In the genomic region with DNA sequence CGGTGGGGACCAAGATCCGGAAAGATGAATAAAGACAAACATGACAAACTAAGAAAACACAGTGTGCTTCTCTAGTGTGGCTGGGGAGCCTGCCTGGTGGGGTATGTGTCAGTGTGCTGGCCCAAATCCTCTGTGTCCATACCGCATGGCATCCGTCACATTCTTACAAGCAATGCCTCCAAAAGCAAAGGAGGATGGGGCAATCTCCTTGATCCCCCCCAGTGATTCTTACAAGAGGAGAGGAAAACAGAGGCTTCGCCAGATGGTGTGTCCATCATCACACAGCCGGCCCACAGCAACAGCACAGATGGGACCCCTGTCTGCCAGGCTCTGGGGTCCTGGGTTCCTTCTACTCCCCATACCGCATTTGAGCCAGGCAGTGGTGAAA, we compare ENCODE assay signal across 1 cellular context.
A peak's percentile ranks its signal among the peaks of the same experiment; 100 is the strongest.
TF ChIP-seq lines count a peak whose summit lies in the region.

No MANE protein-coding gene starts in this region.

TF ChIP-seq in HepG2, 621 proteins besides CTCF, POLR2A, EP300 and RAD21:
- peak; percentile 42; the same call in 1 of the 2 replicates for TF ChIP-seq MYC (CRISPR knock-in tag; IDR thresholded peaks at IDR 0.05; ENCODE audit: borderline replicate concordance)
- 0 out of 2 replicates have a peak, but pooled peaks have one; percentile 54 for TF ChIP-seq ZFP90 (CRISPR knock-in tag; IDR thresholded peaks at IDR 0.05; ENCODE audit: borderline replicate concordance)
- TF ChIP-seq POGZ (CRISPR knock-in tag; IDR thresholded peaks at IDR 0.05): 0 out of 2 replicates have a peak, but pooled peaks have one; percentile 8
- TF ChIP-seq, protein P1, sequence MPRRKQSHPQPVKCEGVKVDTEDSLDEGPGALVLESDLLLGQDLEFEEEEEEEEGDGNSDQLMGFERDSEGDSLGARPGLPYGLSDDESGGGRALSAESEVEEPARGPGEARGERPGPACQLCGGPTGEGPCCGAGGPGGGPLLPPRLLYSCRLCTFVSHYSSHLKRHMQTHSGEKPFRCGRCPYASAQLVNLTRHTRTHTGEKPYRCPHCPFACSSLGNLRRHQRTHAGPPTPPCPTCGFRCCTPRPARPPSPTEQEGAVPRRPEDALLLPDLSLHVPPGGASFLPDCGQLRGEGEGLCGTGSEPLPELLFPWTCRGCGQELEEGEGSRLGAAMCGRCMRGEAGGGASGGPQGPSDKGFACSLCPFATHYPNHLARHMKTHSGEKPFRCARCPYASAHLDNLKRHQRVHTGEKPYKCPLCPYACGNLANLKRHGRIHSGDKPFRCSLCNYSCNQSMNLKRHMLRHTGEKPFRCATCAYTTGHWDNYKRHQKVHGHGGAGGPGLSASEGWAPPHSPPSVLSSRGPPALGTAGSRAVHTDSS (CRISPR knock-in tag; conservative IDR thresholded peaks at IDR 0.05): no peak
- TF ChIP-seq EHMT2 (IDR thresholded peaks at IDR 0.05; ENCODE audit: borderline replicate concordance, low read depth, low read length): no peak
- 0 out of 2 replicates have a peak, but pooled peaks have one; percentile 10 for TF ChIP-seq MTF2 (CRISPR knock-in tag; IDR thresholded peaks at IDR 0.05; ENCODE audit: borderline replicate concordance)
- TF ChIP-seq, protein P2, sequence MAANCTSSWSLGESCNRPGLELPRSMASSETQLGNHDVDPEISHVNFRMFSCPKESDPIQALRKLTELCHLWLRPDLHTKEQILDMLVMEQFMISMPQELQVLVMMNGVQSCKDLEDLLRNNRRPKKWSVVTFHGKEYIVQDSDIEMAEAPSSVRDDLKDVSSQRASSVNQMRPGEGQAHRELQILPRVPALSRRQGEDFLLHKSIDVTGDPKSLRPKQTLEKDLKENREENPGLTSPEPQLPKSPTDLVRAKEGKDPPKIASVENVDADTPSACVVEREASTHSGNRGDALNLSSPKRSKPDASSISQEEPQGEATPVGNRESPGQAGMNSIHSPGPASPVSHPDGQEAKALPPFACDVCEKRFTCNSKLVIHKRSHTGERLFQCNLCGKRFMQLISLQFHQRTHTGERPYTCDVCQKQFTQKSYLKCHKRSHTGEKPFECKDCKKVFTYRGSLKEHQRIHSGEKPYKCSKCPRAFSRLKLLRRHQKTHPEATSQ (CRISPR knock-in tag; IDR thresholded peaks at IDR 0.05; ENCODE audit: borderline replicate concordance): no peak
- 0 out of 2 replicates have a peak, but pooled peaks have one; percentile 16 for TF ChIP-seq NKX3-1 (CRISPR knock-in tag; IDR thresholded peaks at IDR 0.05)
- TF ChIP-seq, protein P3, sequence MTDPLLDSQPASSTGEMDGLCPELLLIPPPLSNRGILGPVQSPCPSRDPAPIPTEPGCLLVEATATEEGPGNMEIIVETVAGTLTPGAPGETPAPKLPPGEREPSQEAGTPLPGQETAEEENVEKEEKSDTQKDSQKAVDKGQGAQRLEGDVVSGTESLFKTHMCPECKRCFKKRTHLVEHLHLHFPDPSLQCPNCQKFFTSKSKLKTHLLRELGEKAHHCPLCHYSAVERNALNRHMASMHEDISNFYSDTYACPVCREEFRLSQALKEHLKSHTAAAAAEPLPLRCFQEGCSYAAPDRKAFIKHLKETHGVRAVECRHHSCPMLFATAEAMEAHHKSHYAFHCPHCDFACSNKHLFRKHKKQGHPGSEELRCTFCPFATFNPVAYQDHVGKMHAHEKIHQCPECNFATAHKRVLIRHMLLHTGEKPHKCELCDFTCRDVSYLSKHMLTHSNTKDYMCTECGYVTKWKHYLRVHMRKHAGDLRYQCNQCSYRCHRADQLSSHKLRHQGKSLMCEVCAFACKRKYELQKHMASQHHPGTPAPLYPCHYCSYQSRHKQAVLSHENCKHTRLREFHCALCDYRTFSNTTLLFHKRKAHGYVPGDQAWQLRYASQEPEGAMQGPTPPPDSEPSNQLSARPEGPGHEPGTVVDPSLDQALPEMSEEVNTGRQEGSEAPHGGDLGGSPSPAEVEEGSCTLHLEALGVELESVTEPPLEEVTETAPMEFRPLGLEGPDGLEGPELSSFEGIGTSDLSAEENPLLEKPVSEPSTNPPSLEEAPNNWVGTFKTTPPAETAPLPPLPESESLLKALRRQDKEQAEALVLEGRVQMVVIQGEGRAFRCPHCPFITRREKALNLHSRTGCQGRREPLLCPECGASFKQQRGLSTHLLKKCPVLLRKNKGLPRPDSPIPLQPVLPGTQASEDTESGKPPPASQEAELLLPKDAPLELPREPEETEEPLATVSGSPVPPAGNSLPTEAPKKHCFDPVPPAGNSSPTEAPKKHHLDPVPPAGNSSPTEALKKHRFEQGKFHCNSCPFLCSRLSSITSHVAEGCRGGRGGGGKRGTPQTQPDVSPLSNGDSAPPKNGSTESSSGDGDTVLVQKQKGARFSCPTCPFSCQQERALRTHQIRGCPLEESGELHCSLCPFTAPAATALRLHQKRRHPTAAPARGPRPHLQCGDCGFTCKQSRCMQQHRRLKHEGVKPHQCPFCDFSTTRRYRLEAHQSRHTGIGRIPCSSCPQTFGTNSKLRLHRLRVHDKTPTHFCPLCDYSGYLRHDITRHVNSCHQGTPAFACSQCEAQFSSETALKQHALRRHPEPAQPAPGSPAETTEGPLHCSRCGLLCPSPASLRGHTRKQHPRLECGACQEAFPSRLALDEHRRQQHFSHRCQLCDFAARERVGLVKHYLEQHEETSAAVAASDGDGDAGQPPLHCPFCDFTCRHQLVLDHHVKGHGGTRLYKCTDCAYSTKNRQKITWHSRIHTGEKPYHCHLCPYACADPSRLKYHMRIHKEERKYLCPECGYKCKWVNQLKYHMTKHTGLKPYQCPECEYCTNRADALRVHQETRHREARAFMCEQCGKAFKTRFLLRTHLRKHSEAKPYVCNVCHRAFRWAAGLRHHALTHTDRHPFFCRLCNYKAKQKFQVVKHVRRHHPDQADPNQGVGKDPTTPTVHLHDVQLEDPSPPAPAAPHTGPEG (CRISPR knock-in tag; IDR thresholded peaks at IDR 0.05): 0 out of 2 replicates have a peak, but pooled peaks have one; percentile 38
- TF ChIP-seq, protein P4, sequence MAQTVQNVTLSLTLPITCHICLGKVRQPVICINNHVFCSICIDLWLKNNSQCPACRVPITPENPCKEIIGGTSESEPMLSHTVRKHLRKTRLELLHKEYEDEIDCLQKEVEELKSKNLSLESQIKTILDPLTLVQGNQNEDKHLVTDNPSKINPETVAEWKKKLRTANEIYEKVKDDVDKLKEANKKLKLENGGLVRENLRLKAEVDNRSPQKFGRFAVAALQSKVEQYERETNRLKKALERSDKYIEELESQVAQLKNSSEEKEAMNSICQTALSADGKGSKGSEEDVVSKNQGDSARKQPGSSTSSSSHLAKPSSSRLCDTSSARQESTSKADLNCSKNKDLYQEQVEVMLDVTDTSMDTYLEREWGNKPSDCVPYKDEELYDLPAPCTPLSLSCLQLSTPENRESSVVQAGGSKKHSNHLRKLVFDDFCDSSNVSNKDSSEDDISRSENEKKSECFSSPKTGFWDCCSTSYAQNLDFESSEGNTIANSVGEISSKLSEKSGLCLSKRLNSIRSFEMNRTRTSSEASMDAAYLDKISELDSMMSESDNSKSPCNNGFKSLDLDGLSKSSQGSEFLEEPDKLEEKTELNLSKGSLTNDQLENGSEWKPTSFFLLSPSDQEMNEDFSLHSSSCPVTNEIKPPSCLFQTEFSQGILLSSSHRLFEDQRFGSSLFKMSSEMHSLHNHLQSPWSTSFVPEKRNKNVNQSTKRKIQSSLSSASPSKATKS (CRISPR knock-in tag; IDR thresholded peaks at IDR 0.05): no peak
- TF ChIP-seq, protein P5, sequence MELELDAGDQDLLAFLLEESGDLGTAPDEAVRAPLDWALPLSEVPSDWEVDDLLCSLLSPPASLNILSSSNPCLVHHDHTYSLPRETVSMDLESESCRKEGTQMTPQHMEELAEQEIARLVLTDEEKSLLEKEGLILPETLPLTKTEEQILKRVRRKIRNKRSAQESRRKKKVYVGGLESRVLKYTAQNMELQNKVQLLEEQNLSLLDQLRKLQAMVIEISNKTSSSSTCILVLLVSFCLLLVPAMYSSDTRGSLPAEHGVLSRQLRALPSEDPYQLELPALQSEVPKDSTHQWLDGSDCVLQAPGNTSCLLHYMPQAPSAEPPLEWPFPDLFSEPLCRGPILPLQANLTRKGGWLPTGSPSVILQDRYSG (CRISPR knock-in tag; IDR thresholded peaks at IDR 0.05): peak; percentile 43; the same call in 1 of the 2 replicates
- TF ChIP-seq ZNF816 (CRISPR knock-in tag; IDR thresholded peaks at IDR 0.05; ENCODE audit: borderline replicate concordance): no peak
- TF ChIP-seq STAG1 (CRISPR knock-in tag; IDR thresholded peaks at IDR 0.05): 0 out of 2 replicates have a peak, but pooled peaks have one; percentile 0
- TF ChIP-seq NFIC (IDR thresholded peaks at IDR 0.05; ENCODE audit: low read length): no peak
- TF ChIP-seq, protein P6, sequence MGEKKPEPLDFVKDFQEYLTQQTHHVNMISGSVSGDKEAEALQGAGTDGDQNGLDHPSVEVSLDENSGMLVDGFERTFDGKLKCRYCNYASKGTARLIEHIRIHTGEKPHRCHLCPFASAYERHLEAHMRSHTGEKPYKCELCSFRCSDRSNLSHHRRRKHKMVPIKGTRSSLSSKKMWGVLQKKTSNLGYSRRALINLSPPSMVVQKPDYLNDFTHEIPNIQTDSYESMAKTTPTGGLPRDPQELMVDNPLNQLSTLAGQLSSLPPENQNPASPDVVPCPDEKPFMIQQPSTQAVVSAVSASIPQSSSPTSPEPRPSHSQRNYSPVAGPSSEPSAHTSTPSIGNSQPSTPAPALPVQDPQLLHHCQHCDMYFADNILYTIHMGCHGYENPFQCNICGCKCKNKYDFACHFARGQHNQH (CRISPR knock-in tag; IDR thresholded peaks at IDR 0.05): 0 out of 2 replicates have a peak, but pooled peaks have one; percentile 2
